Comparison of ENCODE assay signal across 15 cellular contexts in genomic region chr4:94819371-94819770, GRCh38.
DNase-seq lines count a peak whose midpoint lies in the region; ATAC-seq and TF ChIP-seq lines count a peak whose summit lies in the region.
"Had no signal": no experiment of that assay in that cellular context is flagged by ENCODE, and none has a peak within 500 bp of the region (broad histone marks: within the 10 kb centered on the region; RNA-seq: fewer than 3 reads in every experiment).

No MANE protein-coding gene starts in this region.

- H3K4me2 ChIP-seq in Loucy (ENCODE audit: low read depth, low read length, poor library complexity, severe bottlenecking): no peak overlapping the region

- H3F3A ChIP-seq in Loucy (ENCODE audit: low read depth): no peaks in the 10 kb centered on the region

- H4K20me1 ChIP-seq in Loucy (ENCODE audit: insufficient read depth, low read length, poor library complexity, severe bottlenecking): no peaks in the 10 kb centered on the region
- H4K20me1 ChIP-seq: BLaER1 treated with 17β-estradiol and CSF1 and Interleukin-3, amounts not matched to agents 10 nM and 100 nM had no signal

- H3K27ac Mint-ChIP-seq in neural crest cell (ENCODE audit: unreplicated experiment): peak overlapping the region; percentile 4
- H3K27ac Mint-ChIP-seq in activated CD4-positive, alpha-beta T cell treated with anti-CD3 and anti-CD28 coated beads, Interleukin-2, amount 10 ng/mL, durations not matched to agents 24 days and 14 days: no peak overlapping the region

- no peaks in the 10 kb centered on the region for H3K9me2 ChIP-seq in Loucy (replicated peaks; ENCODE audit: low read depth, low read length)

- H3K4me1 ChIP-seq in Loucy (ENCODE audit: insufficient read depth, low read length, poor library complexity, severe bottlenecking) (no peaks in the 10 kb centered on the region), gastroesophageal sphincter (peaks cover 0 to 41% (median 0%) of the 10 kb centered on the region in 3 donors)

- no peak overlapping the region for H3K4me3 ChIP-seq in Loucy (ENCODE audit: low read length, poor library complexity, severe bottlenecking)
- H3K4me3 ChIP-seq in gastroesophageal sphincter: no peak overlapping the region
- H3K4me3 ChIP-seq: BLaER1 treated with 17β-estradiol and CSF1 and Interleukin-3, amounts not matched to agents 10 nM and 100 nM; K562 had no signal

- 0 out of 2 replicates have a peak overlapping the region, but pooled peaks have one; percentile 25 for H2AFZ ChIP-seq in Loucy (ENCODE audit: low read length)

- no peaks in the 10 kb centered on the region for H3K79me2 ChIP-seq in Loucy (ENCODE audit: insufficient read depth, low read length)

- TF ChIP-seq CTCF in Loucy (conservative IDR thresholded peaks at IDR 0.05; ENCODE audit: low read length) (no peak), gastroesophageal sphincter (IDR thresholded peaks at IDR 0.05) (no peak), neural crest cell (conservative IDR thresholded peaks at IDR 0.05) (no peak)

- intact Hi-C loops in activated CD4-positive, alpha-beta T cell treated with anti-CD3 and anti-CD28 coated beads, Interleukin-2, amount 10 ng/mL, durations not matched to agents 24 days and 14 days (cut with micrococcal nuclease): no loop called here

- peaks cover 7% of the 10 kb centered on the region for H3K4me1 Mint-ChIP-seq in neural crest cell
- H3K4me1 Mint-ChIP-seq in activated CD4-positive, alpha-beta T cell treated with anti-CD3 and anti-CD28 coated beads, Interleukin-2, amount 10 ng/mL, durations not matched to agents 24 days and 14 days: no peaks in the 10 kb centered on the region

- no peaks in the 10 kb centered on the region for H3K36me3 Mint-ChIP-seq in neural crest cell (ENCODE audit: low read depth)
- H3K36me3 Mint-ChIP-seq in activated CD4-positive, alpha-beta T cell treated with anti-CD3 and anti-CD28 coated beads, Interleukin-2, amount 10 ng/mL, durations not matched to agents 24 days and 14 days (ENCODE audit: low read depth): no peaks in the 10 kb centered on the region

- no peak for TF ChIP-seq POLR2A in gastroesophageal sphincter (IDR thresholded peaks at IDR 0.05)

- H3K27me3 Mint-ChIP-seq in neural crest cell (ENCODE audit: low read depth): no peaks in the 10 kb centered on the region
- no peaks in the 10 kb centered on the region for H3K27me3 Mint-ChIP-seq in activated CD4-positive, alpha-beta T cell treated with anti-CD3 and anti-CD28 coated beads, Interleukin-2, amount 10 ng/mL, durations not matched to agents 24 days and 14 days

- DNase-seq in DMS53 (lab: John Stamatoyannopoulos, UW) (peak; percentile 29), DMS53 treated with DMSO at 0.1 percent for 48 hours (lab: John Stamatoyannopoulos, UW; ENCODE audit: unreplicated experiment) (no peak), neural crest cell (ENCODE audit: low read depth, low spot score) (no peak)
- DNase-seq in activated CD4-positive, alpha-beta T cell treated with anti-CD3 and anti-CD28 coated beads, Interleukin-2, amount 10 ng/mL, durations not matched to agents 24 days and 14 days: no peak
- DNase-seq: 8988T, DMS79, NCI-H1092 treated with DMSO at 0.1 percent for 48 hours, NCI-H1694 treated with DMSO at 0.1 percent for 48 hours, SIG-M5 had no signal

- H3K9me3 Mint-ChIP-seq in neural crest cell: no peaks in the 10 kb centered on the region
- H3K9me3 Mint-ChIP-seq in activated CD4-positive, alpha-beta T cell treated with anti-CD3 and anti-CD28 coated beads, Interleukin-2, amount 10 ng/mL, durations not matched to agents 24 days and 14 days: no peaks in the 10 kb centered on the region

- H3K27ac ChIP-seq in gastroesophageal sphincter: peak overlapping the region in 3 of 4 donors; percentile 54 to 67 (median 58)
- H3K27ac ChIP-seq: BLaER1 treated with 17β-estradiol and CSF1 and Interleukin-3, amounts not matched to agents 10 nM and 100 nM had no signal

- no peak overlapping the region for H3K4me3 Mint-ChIP-seq in neural crest cell
- no peak overlapping the region for H3K4me3 Mint-ChIP-seq in activated CD4-positive, alpha-beta T cell treated with anti-CD3 and anti-CD28 coated beads, Interleukin-2, amount 10 ng/mL, durations not matched to agents 24 days and 14 days

- no peak for ATAC-seq in gastroesophageal sphincter
- ATAC-seq in HG02759 (IDR thresholded peaks at IDR 0.05; ENCODE audit: unreplicated experiment): no peak
- ATAC-seq in HG02973 (IDR thresholded peaks at IDR 0.05; ENCODE audit: unreplicated experiment): no peak
- ATAC-seq: K562 had no signal

- no peaks in the 10 kb centered on the region for H3K27me3 ChIP-seq in Loucy (ENCODE audit: insufficient read depth, low read length, poor library complexity, severe bottlenecking)
- H3K27me3 ChIP-seq in gastroesophageal sphincter: no peaks in the 10 kb centered on the region
- H3K27me3 ChIP-seq: BLaER1 treated with 17β-estradiol and CSF1 and Interleukin-3, amounts not matched to agents 10 nM and 100 nM had no signal

- no peak for TF ChIP-seq EP300 in gastroesophageal sphincter (IDR thresholded peaks at IDR 0.05)

- H3K9ac ChIP-seq in Loucy (ENCODE audit: low read depth, low read length, poor library complexity, severe bottlenecking): no peak overlapping the region
- H3K9ac ChIP-seq: BLaER1 treated with 17β-estradiol and CSF1 and Interleukin-3, amounts not matched to agents 10 nM and 100 nM had no signal

- 34% methylated on average over 3 of the region's 3 CpGs; no CpG with 5 or more reads in 1 of the 2 donors for WGBS in gastroesophageal sphincter (ENCODE audit: low coverage in 1 of 2), 2 donors

- H3K36me3 ChIP-seq in Loucy (ENCODE audit: insufficient read depth, low read length) (no peaks in the 10 kb centered on the region), gastroesophageal sphincter (no peaks in the 10 kb centered on the region)
- H3K36me3 ChIP-seq: BLaER1 treated with 17β-estradiol and CSF1 and Interleukin-3, amounts not matched to agents 10 nM and 100 nM had no signal

- H3K9me3 ChIP-seq in Loucy (ENCODE audit: insufficient read depth, low read depth, low read length) (no peaks in the 10 kb centered on the region), gastroesophageal sphincter (no peaks in the 10 kb centered on the region)
- H3K9me3 ChIP-seq: BLaER1 treated with 17β-estradiol and CSF1 and Interleukin-3, amounts not matched to agents 10 nM and 100 nM had no signal
